ENCODE assay signal across 23 cellular contexts in genomic region chr4:42781325-42781724, GRCh38.
"Had no signal": no experiment of that assay in that cellular context is flagged by ENCODE, and none has a peak within 500 bp of the region (broad histone marks: within the 10 kb centered on the region; RNA-seq: fewer than 3 reads in every experiment).

No MANE protein-coding gene starts in this region.

- DNase-seq: activated CD4-positive, alpha-beta memory T cell treated with anti-CD3 and anti-CD28 coated beads for 36 hours; activated CD4-positive, alpha-beta T cell treated with anti-CD3 and anti-CD28 coated beads, Interleukin-2, amount 10 ng/mL, durations not matched to agents 7 days and 5 days; activated CD8-positive, alpha-beta memory T cell treated with anti-CD3 and anti-CD28 coated beads, Interleukin-2, amount 50 U/mL, for 4 hours; activated gamma-delta T cell; activated naive CD4-positive, alpha-beta T cell treated with Interleukin-2 at 50 U/mL for 16 hours; activated T-cell treated with anti-CD3 and anti-CD28 coated beads, Interleukin-2, amount 50 U/mL, for 1 hour; activated T-cell treated with anti-CD3 and anti-CD28 coated beads, Interleukin-2, amount 50 U/mL, for 72 hours; adrenal gland; body of pancreas; NCI-H1105; NCI-H1417 treated with DMSO at 0.1 percent for 48 hours; NCI-H187 treated with DMSO at 0.1 percent for 48 hours; NCI-H2081; NCI-H345; NCI-H526; NCI-H748 treated with DMSO at 0.1 percent for 48 hours; NK-92 treated with Interleukin-12 subunit alpha and Interleukin-12 subunit beta, amount 100 ng/mL, for 24 hours; PC-3; Peyer's patch; RPMI8226; SHP77 treated with DMSO at 0.1 percent for 48 hours; SK-N-SH had no signal

- ATAC-seq: body of pancreas, K562, PC-3 had no signal
